1 cellular context compared by ENCODE assay signal in the genomic region with DNA sequence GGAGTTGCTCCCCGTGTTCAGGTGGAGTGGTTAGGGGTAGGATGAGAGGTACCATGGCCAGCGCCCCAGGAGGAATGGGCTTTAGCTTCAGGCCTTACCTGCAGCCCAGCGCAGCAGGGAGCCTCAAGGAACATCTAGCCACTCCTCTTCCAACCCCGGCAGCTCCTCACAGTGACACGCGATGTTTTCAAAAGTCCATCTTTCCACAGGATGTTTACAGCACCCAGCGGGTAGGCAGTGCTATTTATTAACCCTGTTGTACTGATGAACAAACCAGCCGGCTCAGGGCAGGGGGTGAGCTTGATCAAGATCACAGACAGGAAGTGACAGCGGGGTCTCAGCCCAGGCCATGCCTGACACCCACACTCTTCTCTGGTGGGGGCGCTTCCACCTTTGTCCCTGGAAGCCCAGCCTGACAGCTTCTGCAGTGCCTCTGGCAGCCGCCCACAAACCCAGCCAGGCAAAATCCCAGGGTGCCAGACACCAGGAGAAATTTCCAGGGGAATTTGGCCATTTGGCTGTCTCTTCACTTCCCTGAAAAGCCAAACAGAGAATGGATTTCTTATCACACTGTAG.
TF ChIP-seq lines count a peak whose summit lies in the region.

No MANE protein-coding gene starts in this region.

TF ChIP-seq in HepG2, 621 proteins besides CTCF, POLR2A, EP300 and RAD21 (continued from another document):
- TF ChIP-seq, protein P1, sequence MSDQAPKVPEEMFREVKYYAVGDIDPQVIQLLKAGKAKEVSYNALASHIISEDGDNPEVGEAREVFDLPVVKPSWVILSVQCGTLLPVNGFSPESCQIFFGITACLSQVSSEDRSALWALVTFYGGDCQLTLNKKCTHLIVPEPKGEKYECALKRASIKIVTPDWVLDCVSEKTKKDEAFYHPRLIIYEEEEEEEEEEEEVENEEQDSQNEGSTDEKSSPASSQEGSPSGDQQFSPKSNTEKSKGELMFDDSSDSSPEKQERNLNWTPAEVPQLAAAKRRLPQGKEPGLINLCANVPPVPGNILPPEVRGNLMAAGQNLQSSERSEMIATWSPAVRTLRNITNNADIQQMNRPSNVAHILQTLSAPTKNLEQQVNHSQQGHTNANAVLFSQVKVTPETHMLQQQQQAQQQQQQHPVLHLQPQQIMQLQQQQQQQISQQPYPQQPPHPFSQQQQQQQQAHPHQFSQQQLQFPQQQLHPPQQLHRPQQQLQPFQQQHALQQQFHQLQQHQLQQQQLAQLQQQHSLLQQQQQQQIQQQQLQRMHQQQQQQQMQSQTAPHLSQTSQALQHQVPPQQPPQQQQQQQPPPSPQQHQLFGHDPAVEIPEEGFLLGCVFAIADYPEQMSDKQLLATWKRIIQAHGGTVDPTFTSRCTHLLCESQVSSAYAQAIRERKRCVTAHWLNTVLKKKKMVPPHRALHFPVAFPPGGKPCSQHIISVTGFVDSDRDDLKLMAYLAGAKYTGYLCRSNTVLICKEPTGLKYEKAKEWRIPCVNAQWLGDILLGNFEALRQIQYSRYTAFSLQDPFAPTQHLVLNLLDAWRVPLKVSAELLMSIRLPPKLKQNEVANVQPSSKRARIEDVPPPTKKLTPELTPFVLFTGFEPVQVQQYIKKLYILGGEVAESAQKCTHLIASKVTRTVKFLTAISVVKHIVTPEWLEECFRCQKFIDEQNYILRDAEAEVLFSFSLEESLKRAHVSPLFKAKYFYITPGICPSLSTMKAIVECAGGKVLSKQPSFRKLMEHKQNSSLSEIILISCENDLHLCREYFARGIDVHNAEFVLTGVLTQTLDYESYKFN (CRISPR knock-in tag; conservative IDR thresholded peaks at IDR 0.05) = 0 out of 2 replicates have a peak, but pooled peaks have one; percentile 16
- TF ChIP-seq, protein P2, sequence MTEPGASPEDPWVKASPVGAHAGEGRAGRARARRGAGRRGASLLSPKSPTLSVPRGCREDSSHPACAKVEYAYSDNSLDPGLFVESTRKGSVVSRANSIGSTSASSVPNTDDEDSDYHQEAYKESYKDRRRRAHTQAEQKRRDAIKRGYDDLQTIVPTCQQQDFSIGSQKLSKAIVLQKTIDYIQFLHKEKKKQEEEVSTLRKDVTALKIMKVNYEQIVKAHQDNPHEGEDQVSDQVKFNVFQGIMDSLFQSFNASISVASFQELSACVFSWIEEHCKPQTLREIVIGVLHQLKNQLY (CRISPR knock-in tag; IDR thresholded peaks at IDR 0.05) = no peak
